In the genomic region with DNA sequence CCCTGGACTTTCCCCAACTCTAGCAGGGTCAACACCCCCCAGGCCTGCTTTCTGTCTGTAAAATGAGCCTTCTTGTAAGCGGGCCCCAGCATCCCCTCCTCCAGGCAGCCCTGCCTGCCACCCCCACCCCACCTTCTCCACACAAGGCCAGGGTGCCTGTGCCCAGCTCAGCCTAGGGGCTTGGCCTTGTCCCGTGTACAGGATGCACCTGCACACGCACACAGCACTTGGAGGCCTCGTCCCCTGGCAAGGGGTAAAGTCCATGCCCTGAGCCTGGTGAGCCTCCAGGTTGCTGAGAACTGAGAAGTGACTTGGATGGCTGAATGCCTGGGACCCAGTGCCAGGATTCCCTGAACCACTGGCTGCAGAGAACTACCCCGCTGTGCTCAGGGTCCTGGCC, we compare ENCODE assay signal across 15 cellular contexts. TPM values are rescaled to one million over a fixed set of nuclear protein-coding genes. Genes with fewer than 3 reads are reported as not detected.
"Had no signal": no experiment of that assay in that cellular context is flagged by ENCODE, and none has a peak within 500 bp of the region (broad histone marks: within the 10 kb centered on the region; RNA-seq: fewer than 3 reads in every experiment).

No MANE protein-coding gene starts in this region.

- H3K27me3 ChIP-seq: right atrium auricular region, vagina had no signal

- ATAC-seq: gastroesophageal sphincter had no signal

- DNase-seq: activated B cell treated with CpG ODN at 0.5 μM for 24 hours; activated CD4-positive, alpha-beta T cell treated with anti-CD3 and anti-CD28 coated beads, Interleukin-2, amount 10 ng/mL, durations not matched to agents 7 days and 5 days; activated naive CD4-positive, alpha-beta T cell treated with anti-CD3 and anti-CD28 coated beads, Interleukin-2, amount 10 ng/mL, durations not matched to agents 7 days and 5 days; effector memory CD4-positive, alpha-beta T cell; midbrain; naive B cell; tibial artery had no signal

- H3K27ac ChIP-seq: coronary artery, gastroesophageal sphincter, neutrophil, right atrium auricular region, tibial artery, vagina had no signal

- H3K4me2 ChIP-seq: smooth muscle cell had no signal

- H3K4me3 ChIP-seq: coronary artery, gastroesophageal sphincter, lung, right atrium auricular region, smooth muscle cell, tibial artery, vagina had no signal

- H3K9me3 ChIP-seq: gastroesophageal sphincter, neutrophil, right atrium auricular region, tibial artery, vagina had no signal

RNA-seq across cellular contexts. Expression of gene TM6SF2, which starts 1.6 kb away (rescaled TPM):
- total RNA-seq: activated B cell treated with CpG ODN at 0.5 μM for 24 hours; activated CD4-positive, alpha-beta T cell treated with anti-CD3 and anti-CD28 coated beads, Interleukin-2, amount 10 ng/mL, durations not matched to agents 7 days and 5 days; activated T-helper 2 cell treated with anti-CD3 and anti-CD28 coated beads, Interferon-gamma antibody, Interleukin-2, Interleukin-4, amounts not matched to agents 10 μg/mL and 5 μg/mL and 100 μg/mL, durations not matched to agents 14 hours and 24 hours and 36 hours; gastroesophageal sphincter; vagina had no signal
